Comparison of ENCODE assay signal across 25 cellular contexts in genomic region chr14:25303934-25304333, GRCh38.
"Had no signal": no experiment of that assay in that cellular context is flagged by ENCODE, and none has a peak within 500 bp of the region (broad histone marks: within the 10 kb centered on the region; RNA-seq: fewer than 3 reads in every experiment).

No MANE protein-coding gene starts in this region.

- H3K4me3 ChIP-seq: esophagus squamous epithelium, gastrocnemius medialis, heart right ventricle, left lung, lower lobe of right lung, mucosa of descending colon had no signal

- H3K36me3 ChIP-seq: esophagus squamous epithelium, gastrocnemius medialis, heart right ventricle, left lung, lower lobe of right lung had no signal

- ATAC-seq: effector memory CD8-positive, alpha-beta T cell; esophagus mucosa; gastrocnemius medialis; heart right ventricle; left cardiac atrium; left lung; left ventricle myocardium superior; lower lobe of right lung; mucosa of descending colon had no signal

- H3K4me1 ChIP-seq: esophagus squamous epithelium, gastrocnemius medialis, heart right ventricle, left lung, lower lobe of right lung had no signal

- H3K27ac ChIP-seq: epithelial cell of prostate, esophagus squamous epithelium, gastrocnemius medialis, heart right ventricle, left lung, lower lobe of right lung had no signal

- H3K27me3 ChIP-seq: esophagus squamous epithelium, gastrocnemius medialis, heart right ventricle, left lung had no signal

- DNase-seq: cortex of kidney; effector CD8-positive, alpha-beta T cell; effector memory CD8-positive, alpha-beta T cell; endodermal cell; erythroblast; esophagus squamous epithelium; foreskin fibroblast; foreskin melanocyte; gastrocnemius medialis; glutamatergic neuron; head of caudate nucleus; heart right ventricle; hippocampal formation; left cardiac atrium; left lung; left ventricle myocardium superior; lower lobe of right lung; mesenchymal stem cell; mucosa of descending colon; naive B cell had no signal

- H3K9me3 ChIP-seq: esophagus squamous epithelium, gastrocnemius medialis, heart right ventricle, lower lobe of right lung, mucosa of descending colon had no signal

- FAIRE-seq: endometrium, islet of Langerhans, keratinocyte had no signal
